8 cellular contexts compared by ENCODE assay signal in genomic region chr20:45467172-45467571, GRCh38. TPM values are rescaled to one million over a fixed set of nuclear protein-coding genes. Genes with fewer than 3 reads are reported as not detected.
"Had no signal": no experiment of that assay in that cellular context is flagged by ENCODE, and none has a peak within 500 bp of the region (broad histone marks: within the 10 kb centered on the region; RNA-seq: fewer than 3 reads in every experiment).

No MANE protein-coding gene starts in this region.

- H3K4me3 ChIP-seq: K562 had no signal

- ATAC-seq: K562 had no signal

- H3K27ac ChIP-seq: HL-60 had no signal

- DNase-seq: IMR-90, KBM-7, KG1 had no signal

- FAIRE-seq: K562 had no signal

RNA-seq across cellular contexts. Expression of gene WFDC2, which starts 2.4 kb away (rescaled TPM):
- total RNA-seq: HT1080, IMR-90, K562 had no signal
- polyA plus RNA-seq: IMR-90, K562 had no signal

RNA-seq across cellular contexts. Expression of gene SPINT3, which starts 48.2 kb away (rescaled TPM):
- total RNA-seq: HT-29, HT1080, IMR-90, K562 had no signal
- polyA plus RNA-seq: IgD-negative memory B cell, IMR-90, K562 had no signal

RNA-seq across cellular contexts. Expression of gene DBNDD2, which starts 59.1 kb away (rescaled TPM):
- polyA plus RNA-seq: IgD-negative memory B cell had no signal
